In the genomic region with DNA sequence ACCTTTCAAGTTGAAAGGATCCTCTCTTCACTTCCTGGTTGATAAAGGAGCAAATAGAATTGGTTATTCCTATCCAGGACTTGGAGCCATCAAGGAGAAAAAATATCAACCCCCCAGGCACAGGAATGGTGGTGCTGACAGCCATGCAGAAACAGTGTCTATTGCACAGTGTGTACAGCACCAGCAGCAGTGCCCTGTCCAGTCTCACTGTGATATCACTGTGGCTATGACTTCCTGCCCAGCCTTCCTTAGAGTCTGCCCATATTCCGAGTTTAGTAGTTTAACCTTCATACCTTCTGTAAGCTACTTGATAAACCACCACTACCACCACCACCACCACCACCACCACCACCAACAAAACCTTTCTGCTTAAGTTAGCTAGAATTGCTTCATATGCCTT, we compare ENCODE assay signal across 24 cellular contexts.
"Had no signal": no experiment of that assay in that cellular context is flagged by ENCODE, and none has a peak within 500 bp of the region (broad histone marks: within the 10 kb centered on the region; RNA-seq: fewer than 3 reads in every experiment).

No MANE protein-coding gene starts in this region.

- H2AFZ ChIP-seq: neural progenitor cell had no signal

- FAIRE-seq: pancreas, small intestine had no signal

- H3K9ac ChIP-seq: neural progenitor cell had no signal

- H3K4me3 ChIP-seq: neural progenitor cell, pancreas, prostate gland, right lobe of liver, sigmoid colon, stomach, thoracic aorta, thyroid gland, tibial nerve, upper lobe of left lung, vagina had no signal

- H3K4me3 Mint-ChIP-seq: natural killer cell; nephron; neural progenitor cell; stimulated activated effector memory CD8-positive, alpha-beta T cell treated with anti-CD3 and anti-CD28 coated beads, Interleukin-12 subunit alpha, Interleukin-12 subunit beta, amount 100 ng/mL, for 72 hours; stimulated activated naive B cell treated with anti-CD40 and anti-IgM and Interleukin-4, amounts not matched to agents 10 μg/mL and 1 μg/mL and 100 μg/mL, for 72 hours; stimulated activated naive CD8-positive, alpha-beta T cell treated with anti-CD3 and anti-CD28 coated beads, Interleukin-15, Interleukin-2, amounts not matched to agents 100 ng/mL and 50 ng/mL, for 24 hours had no signal

- H3K36me3 ChIP-seq: neural progenitor cell, pancreas, prostate gland, right lobe of liver, sigmoid colon, stomach, thoracic aorta, thyroid gland, tibial nerve, upper lobe of left lung, vagina had no signal

- H3K4me2 ChIP-seq: neural progenitor cell had no signal

- ATAC-seq: pancreas; right cardiac atrium; right lobe of liver; stimulated activated effector memory CD8-positive, alpha-beta T cell treated with anti-CD3 and anti-CD28 coated beads, Interleukin-12 subunit alpha, Interleukin-12 subunit beta, amount 100 ng/mL, for 72 hours; stimulated activated naive B cell treated with anti-CD40 and anti-IgM and Interleukin-4, amounts not matched to agents 10 μg/mL and 1 μg/mL and 100 μg/mL, for 72 hours had no signal

- H3K27ac ChIP-seq: neural progenitor cell, pancreas, prostate gland, right lobe of liver, sigmoid colon, stomach, thoracic aorta, thyroid gland, tibial nerve, upper lobe of left lung, vagina had no signal

- DNase-seq: natural killer cell; occipital lobe; pancreas; right cardiac atrium; right lobe of liver; sigmoid colon; small intestine; stimulated activated CD4-positive, alpha-beta T cell treated with anti-CD3 and anti-CD28 coated beads, Interleukin-15, amount 100 ng/mL, for 24 hours; stimulated activated CD4-positive, alpha-beta T cell treated with anti-CD3 and anti-CD28 coated beads, Interleukin-2, amount 100 ng/mL, for 24 hours; stimulated activated CD4-positive, alpha-beta T cell treated with anti-CD3 and anti-CD28 coated beads, Interleukin-2, amount 100 ng/mL, for 48 hours; stimulated activated CD4-positive, alpha-beta T cell treated with anti-CD3 and anti-CD28 coated beads, Interleukin-4, amount 100 ng/mL, for 24 hours; stimulated activated naive B cell treated with anti-CD40 and anti-IgM and Interleukin-4, amounts not matched to agents 10 μg/mL and 1 μg/mL and 100 μg/mL, for 72 hours; stimulated activated naive CD4-positive, alpha-beta T cell treated with Interleukin-2 at 50 U/mL for 16 hours; stomach; thyroid gland; upper lobe of left lung had no signal

- H3K9me3 ChIP-seq: pancreas, prostate gland, right lobe of liver, sigmoid colon, stomach, thoracic aorta, thyroid gland, tibial nerve, upper lobe of left lung, vagina had no signal

- H3K9me3 Mint-ChIP-seq: natural killer cell; neural progenitor cell; stimulated activated effector memory CD8-positive, alpha-beta T cell treated with anti-CD3 and anti-CD28 coated beads, Interleukin-12 subunit alpha, Interleukin-12 subunit beta, amount 100 ng/mL, for 72 hours; stimulated activated naive B cell treated with anti-CD40 and anti-IgM and Interleukin-4, amounts not matched to agents 10 μg/mL and 1 μg/mL and 100 μg/mL, for 72 hours; stimulated activated naive CD8-positive, alpha-beta T cell treated with anti-CD3 and anti-CD28 coated beads, Interleukin-15, Interleukin-2, amounts not matched to agents 100 ng/mL and 50 ng/mL, for 24 hours had no signal

- H3K4me1 Mint-ChIP-seq: neural progenitor cell; stimulated activated effector memory CD8-positive, alpha-beta T cell treated with anti-CD3 and anti-CD28 coated beads, Interleukin-12 subunit alpha, Interleukin-12 subunit beta, amount 100 ng/mL, for 72 hours; stimulated activated naive B cell treated with anti-CD40 and anti-IgM and Interleukin-4, amounts not matched to agents 10 μg/mL and 1 μg/mL and 100 μg/mL, for 72 hours had no signal

- H3K27me3 ChIP-seq: neural progenitor cell, pancreas, right lobe of liver, sigmoid colon, stomach, thyroid gland, tibial nerve, upper lobe of left lung, vagina had no signal

- H3K4me1 ChIP-seq: neural progenitor cell, prostate gland, right lobe of liver, thyroid gland, upper lobe of left lung, vagina had no signal

- H3K27ac Mint-ChIP-seq: natural killer cell; nephron; neural progenitor cell; stimulated activated effector memory CD8-positive, alpha-beta T cell treated with anti-CD3 and anti-CD28 coated beads, Interleukin-12 subunit alpha, Interleukin-12 subunit beta, amount 100 ng/mL, for 72 hours; stimulated activated naive B cell treated with anti-CD40 and anti-IgM and Interleukin-4, amounts not matched to agents 10 μg/mL and 1 μg/mL and 100 μg/mL, for 72 hours; stimulated activated naive CD8-positive, alpha-beta T cell treated with anti-CD3 and anti-CD28 coated beads, Interleukin-15, Interleukin-2, amounts not matched to agents 100 ng/mL and 50 ng/mL, for 24 hours had no signal

- H3K36me3 Mint-ChIP-seq: natural killer cell; neural progenitor cell; stimulated activated effector memory CD8-positive, alpha-beta T cell treated with anti-CD3 and anti-CD28 coated beads, Interleukin-12 subunit alpha, Interleukin-12 subunit beta, amount 100 ng/mL, for 72 hours; stimulated activated naive B cell treated with anti-CD40 and anti-IgM and Interleukin-4, amounts not matched to agents 10 μg/mL and 1 μg/mL and 100 μg/mL, for 72 hours had no signal
